Comparison of ENCODE assay signal across 23 cellular contexts in the genomic region with DNA sequence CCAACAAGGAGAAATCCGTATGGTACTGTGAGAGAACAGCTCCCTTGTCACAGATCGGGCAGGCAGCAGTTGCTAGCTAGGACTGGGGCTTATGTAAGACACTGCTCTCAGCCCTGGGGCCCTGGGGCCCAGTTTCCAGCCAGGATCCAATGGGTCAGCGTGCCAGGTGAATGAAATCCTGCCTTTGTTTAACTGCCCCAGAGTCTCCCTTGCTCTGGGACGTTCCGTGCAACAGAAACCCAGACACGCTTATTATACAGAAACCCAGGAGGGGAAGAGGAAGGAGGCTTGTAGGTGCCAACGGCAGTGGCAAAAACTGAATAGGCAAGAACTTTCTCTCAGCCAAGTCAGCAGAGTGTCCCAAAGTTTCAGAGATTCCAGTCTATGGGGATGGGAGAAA.
DNase-seq lines count a peak whose midpoint lies in the region; ATAC-seq and TF ChIP-seq lines count a peak whose summit lies in the region.
"Had no signal": no experiment of that assay in that cellular context is flagged by ENCODE, and none has a peak within 500 bp of the region (broad histone marks: within the 10 kb centered on the region; RNA-seq: fewer than 3 reads in every experiment).

No MANE protein-coding gene starts in this region.

- TF ChIP-seq CTCF in glutamatergic neuron (IDR thresholded peaks at IDR 0.05; ENCODE audit: partially characterized antibody, unreplicated experiment) = no peak

- H3K27me3 ChIP-seq in SJCRH30 = no peaks in the 10 kb centered on the region
- H3K27me3 ChIP-seq in skeletal muscle satellite cell (ENCODE audit: control insufficient read depth, insufficient read depth, low read length) = no peaks in the 10 kb centered on the region
- H3K27me3 ChIP-seq: BLaER1 had no signal

- no peaks in the 10 kb centered on the region for H3K4me1 Mint-ChIP-seq in glutamatergic neuron (ENCODE audit: low read depth, unreplicated experiment)

- H3K4me2 ChIP-seq in skeletal muscle satellite cell (ENCODE audit: low read length) = no peak overlapping the region
- H3K4me2 ChIP-seq: BLaER1 had no signal

- H3K9ac ChIP-seq in skeletal muscle satellite cell (ENCODE audit: low read depth, low read length) = no peak overlapping the region
- H3K9ac ChIP-seq: BLaER1 had no signal

- H3K27me3 Mint-ChIP-seq in glutamatergic neuron (ENCODE audit: unreplicated experiment) = no peaks in the 10 kb centered on the region

- H3K36me3 ChIP-seq in SJCRH30 = no peaks in the 10 kb centered on the region
- no peaks in the 10 kb centered on the region for H3K36me3 ChIP-seq in skeletal muscle satellite cell (ENCODE audit: insufficient read depth, low read length)
- H3K36me3 ChIP-seq: BLaER1 had no signal

- H3K9me3 Mint-ChIP-seq in glutamatergic neuron (ENCODE audit: unreplicated experiment) = no peaks in the 10 kb centered on the region
- H3K9me3 Mint-ChIP-seq: HFFc6 had no signal

- H3K4me3 ChIP-seq in SJCRH30 (no peak overlapping the region), skeletal muscle satellite cell (ENCODE audit: low read length) (peak overlapping the region; percentile 27)
- H3K4me3 ChIP-seq: BLaER1 had no signal

- peak; percentile 1 to 2 for DNase-seq in SJCRH30
- DNase-seq in cerebellar cortex (ENCODE audit: low spot score) = peak; percentile 9
- peak; percentile 55 for DNase-seq in medulla oblongata (ENCODE audit: extremely low spot score)
- no peak for DNase-seq in T-helper 1 cell
- no peak for DNase-seq in glutamatergic neuron
- no peak for DNase-seq in mucosa of gallbladder (ENCODE audit: low spot score)
- DNase-seq: CD8-positive, alpha-beta T cell; H9; HFFc6; KG1; NCI-H1092; NCI-H1436 treated with DMSO at 0.1 percent for 48 hours; NCI-H1930; NCI-H226; NCI-H510A treated with DMSO at 0.1 percent for 48 hours; NCI-H82; SIG-M5 had no signal

- H3K9me3 ChIP-seq in SJCRH30 (replicated peaks) (no peaks in the 10 kb centered on the region), skeletal muscle satellite cell (replicated peaks; ENCODE audit: low read length) (no peaks in the 10 kb centered on the region)
- H3K9me3 ChIP-seq: BLaER1 had no signal

- H3K4me1 ChIP-seq in SJCRH30 = no peaks in the 10 kb centered on the region
- no peaks in the 10 kb centered on the region for H3K4me1 ChIP-seq in skeletal muscle satellite cell (ENCODE audit: control insufficient read depth, insufficient read depth, low read length)
- H3K4me1 ChIP-seq: BLaER1 had no signal

- H3K4me3 Mint-ChIP-seq in glutamatergic neuron (ENCODE audit: unreplicated experiment) = no peak overlapping the region
- H3K4me3 Mint-ChIP-seq: CD8-positive, alpha-beta T cell; H9; HFFc6 had no signal

- H3K27ac Mint-ChIP-seq in glutamatergic neuron (ENCODE audit: unreplicated experiment) = no peak overlapping the region
- H3K27ac Mint-ChIP-seq: CD8-positive, alpha-beta T cell; HFFc6 had no signal

- no peak overlapping the region for H3K27ac ChIP-seq in SJCRH30
- H3K27ac ChIP-seq: BLaER1, HL-60 had no signal

- ATAC-seq in GM21423 (IDR thresholded peaks at IDR 0.05; ENCODE audit: unreplicated experiment) = no peak
- ATAC-seq: CD8-positive, alpha-beta T cell; Panc1; SK-N-SH treated with all-trans-retinoic acid at 6 μM for 48 hours had no signal

- H3K36me3 Mint-ChIP-seq in glutamatergic neuron (ENCODE audit: unreplicated experiment) = no peaks in the 10 kb centered on the region
- H3K36me3 Mint-ChIP-seq: CD8-positive, alpha-beta T cell had no signal

Comparison
In these comparisons a context has a peak if more than half of its experiments do, and no peak if none do; other contexts are left out.
1. DNase-seq: peak in SJCRH30 (2 of 2), cerebellar cortex (single experiment) and medulla oblongata (single experiment); none in T-helper 1 cell (0 of 5), glutamatergic neuron (single experiment) and mucosa of gallbladder (single experiment).